ENCODE assay signal across 18 cellular contexts in genomic region chr2:158671381-158672245, GRCh38.
DNase-seq lines count a peak whose midpoint lies in the region; ATAC-seq and TF ChIP-seq lines count a peak whose summit lies in the region.
"Had no signal": no experiment of that assay in that cellular context is flagged by ENCODE, and none has a peak within 500 bp of the region (broad histone marks: within the 10 kb centered on the region; RNA-seq: fewer than 3 reads in every experiment).

No MANE protein-coding gene starts in this region.

- H3K27ac Mint-ChIP-seq in stimulated activated memory B cell treated with anti-CD40 and anti-IgM and Interleukin-4, amounts not matched to agents 10 μg/mL and 1 μg/mL and 100 μg/mL, for 72 hours: no peak overlapping the region

- POLR2A ChIA-PET in SK-N-SH (lab: Yijun Ruan, JAX): no interaction called here

- intact Hi-C loops in left ventricle myocardium inferior (cut with micrococcal nuclease) (no loop called here), cardiac septum (cut with DNase I) (no loop called here), gastrocnemius medialis (cut with DNase I; ENCODE audit: low total_unique reads) (no loop called here)

- 90% methylated on average over 19 of the region's 19 CpGs for WGBS in SK-N-SH (ENCODE audit: low lambda C conversion rate)

- H4K20me1 ChIP-seq in SK-N-SH (ENCODE audit: insufficient read depth): no peaks in the 10 kb centered on the region

- no peak overlapping the region for H2AFZ ChIP-seq in SK-N-SH (ENCODE audit: low read depth)

- peaks cover 2% of the 10 kb centered on the region for H3F3A ChIP-seq in SK-N-SH (replicated peaks; ENCODE audit: insufficient read depth)

- TF ChIP-seq CTCF in left ventricle myocardium inferior (IDR thresholded peaks at IDR 0.05; ENCODE audit: borderline replicate concordance) (no peak), SK-N-SH (IDR thresholded peaks at IDR 0.05) (no peak), gastrocnemius medialis (IDR thresholded peaks at IDR 0.05 in 4 of 5, conservative IDR thresholded peaks at IDR 0.05 in 1 of 5) (no peak)

- TF ChIP-seq POLR2A in gastrocnemius medialis (IDR thresholded peaks at IDR 0.05): no peak

- H3K9ac ChIP-seq in SK-N-SH: no peak overlapping the region

- no peaks in the 10 kb centered on the region for H3K9me2 ChIP-seq in SK-N-SH

- no peaks in the 10 kb centered on the region for H3K9me3 Mint-ChIP-seq in stimulated activated memory B cell treated with anti-CD40 and anti-IgM and Interleukin-4, amounts not matched to agents 10 μg/mL and 1 μg/mL and 100 μg/mL, for 72 hours

- H3K27ac ChIP-seq in left ventricle myocardium inferior (replicated peaks) (peak overlapping the region; percentile 49), SK-N-SH (ENCODE audit: low read depth in 2 of 2, low read length in 1 of 2) (peak overlapping the region in 1 of 2 experiments; percentile 61; a peak in 1 of 4 replicates), gastrocnemius medialis (no peak overlapping the region)
- H3K27ac ChIP-seq: RWPE1, SJSA1 had no signal

- ATAC-seq in stimulated activated memory B cell treated with anti-CD40 and anti-IgM and Interleukin-4, amounts not matched to agents 10 μg/mL and 1 μg/mL and 100 μg/mL, for 72 hours: peak; percentile 13
- no peak for ATAC-seq in gastrocnemius medialis
- ATAC-seq: PC-3 had no signal

- in situ Hi-C loops in gastrocnemius medialis (cut with MboI; ENCODE audit: low sequenced_read_pairs in 4 of 4): no loop called here

- DNase-seq in left ventricle myocardium inferior (no peak), cardiac septum (ENCODE audit: low spot score) (no peak), SK-N-SH (peak; percentile 33), globus pallidus (ENCODE audit: low spot score) (peak; percentile 16), OCI-M1 (lab: John Stamatoyannopoulos, UW) (no peak), middle frontal gyrus (ENCODE audit: extremely low spot score, low spot score) (no peak), gastrocnemius medialis (no peak)
- DNase-seq: C1 segment of cervical spinal cord, EL, KG1, NCI-H1436, NCI-H2029, NCI-H510A, NCI-H774, PC-3 had no signal

- H3K79me2 ChIP-seq in SK-N-SH (ENCODE audit: insufficient read depth): no peaks in the 10 kb centered on the region

- H3K9me3 ChIP-seq in left ventricle myocardium inferior (replicated peaks) (no peaks in the 10 kb centered on the region), SK-N-SH (no peaks in the 10 kb centered on the region), gastrocnemius medialis (no peaks in the 10 kb centered on the region)
- H3K9me3 ChIP-seq: SJSA1 had no signal

- no peak for TF ChIP-seq EP300 in SK-N-SH (IDR thresholded peaks at IDR 0.05; ENCODE audit: borderline replicate concordance in 1 of 2, low read depth in 1 of 2, low read length in 1 of 2)

- peaks cover 6% of the 10 kb centered on the region for H3K36me3 Mint-ChIP-seq in stimulated activated memory B cell treated with anti-CD40 and anti-IgM and Interleukin-4, amounts not matched to agents 10 μg/mL and 1 μg/mL and 100 μg/mL, for 72 hours

- H3K4me1 ChIP-seq in left ventricle myocardium inferior: peaks cover 54% of the 10 kb centered on the region
- peaks cover 13 to 23% of the 10 kb centered on the region in 2 experiments; a peak in 2 of 4 replicates for H3K4me1 ChIP-seq in SK-N-SH (ENCODE audit: control insufficient read depth in 1 of 2, insufficient read depth in 2 of 2, low read depth in 1 of 2, low read length in 1 of 2)
- no peaks in the 10 kb centered on the region for H3K4me1 ChIP-seq in gastrocnemius medialis
- H3K4me1 ChIP-seq: SJSA1 had no signal

- CTCF ChIA-PET in SK-N-SH (lab: Yijun Ruan, JAX): interaction anchor here (0.6 to 1.4 kb wide), 3 partner anchors 13 to 647 kb away, joined by 3 to 4 read pairs (median 4); no protein-coding TSS in a partner anchor

- H3K27me3 ChIP-seq in left ventricle myocardium inferior (ENCODE audit: low read depth) (no peaks in the 10 kb centered on the region), SK-N-SH (ENCODE audit: insufficient read depth) (no peaks in the 10 kb centered on the region), gastrocnemius medialis (no peaks in the 10 kb centered on the region)
- H3K27me3 ChIP-seq: SJSA1 had no signal

- H3K36me3 ChIP-seq in left ventricle myocardium inferior: peaks cover 44% of the 10 kb centered on the region
- H3K36me3 ChIP-seq in SK-N-SH (replicated peaks in 1 of 2; ENCODE audit: control insufficient read depth in 1 of 2, insufficient read depth in 2 of 2, low read length in 1 of 2): peaks cover 0 to 50% of the 10 kb centered on the region in 2 experiments
- H3K36me3 ChIP-seq in gastrocnemius medialis: peaks cover 0 to 29% of the 10 kb centered on the region in 2 donors

- no peak overlapping the region for H3K4me3 ChIP-seq in left ventricle myocardium inferior
- no peak overlapping the region for H3K4me3 ChIP-seq in SK-N-SH (ENCODE audit: low read depth in 2 of 2, low read length in 1 of 2)
- H3K4me3 ChIP-seq in gastrocnemius medialis: no peak overlapping the region
- H3K4me3 ChIP-seq: SJSA1 had no signal

- H3K4me3 Mint-ChIP-seq in stimulated activated memory B cell treated with anti-CD40 and anti-IgM and Interleukin-4, amounts not matched to agents 10 μg/mL and 1 μg/mL and 100 μg/mL, for 72 hours: no peak overlapping the region

- H3K27me3 Mint-ChIP-seq in stimulated activated memory B cell treated with anti-CD40 and anti-IgM and Interleukin-4, amounts not matched to agents 10 μg/mL and 1 μg/mL and 100 μg/mL, for 72 hours: no peaks in the 10 kb centered on the region

- TF ChIP-seq RAD21 in SK-N-SH (IDR thresholded peaks at IDR 0.05; ENCODE audit: low read length): no peak

- no peak overlapping the region for H3K4me2 ChIP-seq in SK-N-SH

- H3K4me1 Mint-ChIP-seq in stimulated activated memory B cell treated with anti-CD40 and anti-IgM and Interleukin-4, amounts not matched to agents 10 μg/mL and 1 μg/mL and 100 μg/mL, for 72 hours: no peaks in the 10 kb centered on the region

TF ChIP-seq in SK-N-SH, 30 proteins besides CTCF, POLR2A, EP300 and RAD21 (continues in another document):
- no peak for TF ChIP-seq RFX5 (IDR thresholded peaks at IDR 0.05; ENCODE audit: low read length)
- no peak for TF ChIP-seq POLR2AphosphoS5 (IDR thresholded peaks at IDR 0.05; ENCODE audit: low read depth, low read length)
- no peak for TF ChIP-seq ELF1 (IDR thresholded peaks at IDR 0.05)
- TF ChIP-seq FOXJ3 (CRISPR knock-in tag; IDR thresholded peaks at IDR 0.05): no peak
- TF ChIP-seq, protein P1, sequence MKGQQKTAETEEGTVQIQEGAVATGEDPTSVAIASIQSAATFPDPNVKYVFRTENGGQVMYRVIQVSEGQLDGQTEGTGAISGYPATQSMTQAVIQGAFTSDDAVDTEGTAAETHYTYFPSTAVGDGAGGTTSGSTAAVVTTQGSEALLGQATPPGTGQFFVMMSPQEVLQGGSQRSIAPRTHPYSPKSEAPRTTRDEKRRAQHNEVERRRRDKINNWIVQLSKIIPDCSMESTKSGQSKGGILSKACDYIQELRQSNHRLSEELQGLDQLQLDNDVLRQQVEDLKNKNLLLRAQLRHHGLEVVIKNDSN (IDR thresholded peaks at IDR 0.05; ENCODE audit: borderline replicate concordance, low read depth): no peak
- no peak for TF ChIP-seq GABPA (IDR thresholded peaks at IDR 0.05; ENCODE audit: low read depth)
- TF ChIP-seq EZH2phosphoT487 (IDR thresholded peaks at IDR 0.05; ENCODE audit: borderline replicate concordance, low read depth): no peak
- TF ChIP-seq RCOR1 (IDR thresholded peaks at IDR 0.05; ENCODE audit: low read length): no peak
- no peak for TF ChIP-seq MXI1 (IDR thresholded peaks at IDR 0.05; ENCODE audit: low read depth, low read length)
- TF ChIP-seq FOXM1 (IDR thresholded peaks at IDR 0.05; ENCODE audit: low read depth): no peak
- TF ChIP-seq IRF3 (IDR thresholded peaks at IDR 0.05; ENCODE audit: low read depth, low read length): no peak
- no peak for TF ChIP-seq GATA2 (CRISPR knock-in tag; IDR thresholded peaks at IDR 0.05)
- TF ChIP-seq USF2 (IDR thresholded peaks at IDR 0.05; ENCODE audit: borderline replicate concordance, low read depth, low read length): no peak
- no peak for TF ChIP-seq NFIC (IDR thresholded peaks at IDR 0.05; ENCODE audit: borderline replicate concordance)
- TF ChIP-seq PBX3 (IDR thresholded peaks at IDR 0.05): no peak

Comparison
In these comparisons a context has a peak if more than half of its experiments do, and no peak if none do; other contexts are left out.
1. DNase-seq: peak in SK-N-SH (single experiment) and globus pallidus (single experiment); none in left ventricle myocardium inferior (single experiment), cardiac septum (single experiment), OCI-M1 (single experiment), middle frontal gyrus (single experiment) and gastrocnemius medialis (0 of 2).